18 cellular contexts compared by ENCODE assay signal in the genomic region with DNA sequence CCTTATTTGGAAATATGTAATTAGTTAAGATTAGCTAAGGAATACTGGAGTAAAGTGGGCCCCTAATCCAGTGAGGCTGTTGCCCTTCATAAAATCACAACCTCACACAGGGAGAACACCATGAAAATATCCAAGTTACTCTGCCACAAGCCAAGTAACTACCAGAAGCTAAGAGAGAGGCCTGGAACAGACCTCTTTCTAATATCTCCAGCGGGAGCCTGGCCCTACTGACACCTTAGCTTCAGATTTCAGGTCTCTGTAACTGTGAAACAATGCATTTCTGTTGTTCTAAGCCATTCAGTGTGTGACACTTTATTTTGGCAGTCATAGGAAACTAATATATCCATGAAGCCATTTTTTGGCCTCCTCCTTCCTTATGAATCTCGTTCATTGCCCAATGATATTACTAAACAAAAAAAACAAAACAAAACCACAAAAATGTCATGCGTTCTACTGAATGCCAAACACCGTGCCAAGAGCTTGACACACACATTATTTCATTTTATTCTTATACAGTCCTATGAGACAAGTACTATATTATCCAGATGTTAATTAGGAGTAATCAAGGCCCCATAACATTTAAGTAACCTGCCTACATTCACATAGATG.
DNase-seq lines count a peak whose midpoint lies in the region; ATAC-seq and TF ChIP-seq lines count a peak whose summit lies in the region.
"Had no signal": no experiment of that assay in that cellular context is flagged by ENCODE, and none has a peak within 500 bp of the region (broad histone marks: within the 10 kb centered on the region; RNA-seq: fewer than 3 reads in every experiment).

No MANE protein-coding gene starts in this region.

- CTCF ChIA-PET in RWPE1 (lab: Yijun Ruan, JAX): no interaction called here

- DNase-seq in AG10803 (ENCODE audit: low read depth): peak; percentile 35
- peak; percentile 14 for DNase-seq in RWPE1 (ENCODE audit: low spot score)
- DNase-seq in choroid plexus epithelial cell (ENCODE audit: low read depth): peak; percentile 77
- peak; percentile 84 for DNase-seq in iris pigment epithelial cell (ENCODE audit: low read depth)
- DNase-seq: activated CD4-positive, CD25-positive, alpha-beta regulatory T cell treated with anti-CD3 and anti-CD28 coated beads, Interleukin-2, amount 50 U/mL, for 72 hours; CD4-positive, alpha-beta T cell; EL; heart right ventricle; NCI-H1694; NCI-H345; nephron progenitor cell; SHP77 treated with DMSO at 0.1 percent for 48 hours; stimulated activated CD4-positive, alpha-beta T cell treated with anti-CD3 and anti-CD28 coated beads, Interleukin-15, amount 100 ng/mL, for 24 hours; stimulated activated naive CD4-positive, alpha-beta T cell treated with Interleukin-2 at 50 U/mL for 16 hours had no signal

- no peak for ATAC-seq in GM21367 (IDR thresholded peaks at IDR 0.05; ENCODE audit: unreplicated experiment)
- no peak for ATAC-seq in HG03432 (IDR thresholded peaks at IDR 0.05; ENCODE audit: unreplicated experiment)
- no peak for ATAC-seq in HG03442 (IDR thresholded peaks at IDR 0.05; ENCODE audit: unreplicated experiment)
- no peak for ATAC-seq in HG03025 (IDR thresholded peaks at IDR 0.05; ENCODE audit: low FRiP score, unreplicated experiment)
- ATAC-seq: heart right ventricle had no signal

- POLR2A ChIA-PET in RWPE1 (lab: Yijun Ruan, JAX; ENCODE audit: low non-redundant PET): no interaction called here

- no peak overlapping the region for H3K4me3 ChIP-seq in AG10803 (ENCODE audit: low read length)
- no peak overlapping the region for H3K4me3 ChIP-seq in choroid plexus epithelial cell (ENCODE audit: low read depth, low read length)
- H3K4me3 ChIP-seq: heart right ventricle had no signal

- no peak overlapping the region for H3K27ac ChIP-seq in RWPE1
- H3K27ac ChIP-seq: heart right ventricle had no signal

- TF ChIP-seq CTCF in AG10803 (conservative IDR thresholded peaks at IDR 0.05; ENCODE audit: low read length): no peak
- no peak for TF ChIP-seq CTCF in RWPE1 (conservative IDR thresholded peaks at IDR 0.05; ENCODE audit: low read depth)
- no peak for TF ChIP-seq CTCF in choroid plexus epithelial cell (conservative IDR thresholded peaks at IDR 0.05; ENCODE audit: low read depth, low read length)

Comparison
In these comparisons a context has a peak if more than half of its experiments do, and no peak if none do; other contexts are left out.
1. DNase-seq: peak in every context shown above with its lines; median percentile 84 in iris pigment epithelial cell; 77 in choroid plexus epithelial cell; 35 in AG10803; 14 in RWPE1.